In the genomic region with DNA sequence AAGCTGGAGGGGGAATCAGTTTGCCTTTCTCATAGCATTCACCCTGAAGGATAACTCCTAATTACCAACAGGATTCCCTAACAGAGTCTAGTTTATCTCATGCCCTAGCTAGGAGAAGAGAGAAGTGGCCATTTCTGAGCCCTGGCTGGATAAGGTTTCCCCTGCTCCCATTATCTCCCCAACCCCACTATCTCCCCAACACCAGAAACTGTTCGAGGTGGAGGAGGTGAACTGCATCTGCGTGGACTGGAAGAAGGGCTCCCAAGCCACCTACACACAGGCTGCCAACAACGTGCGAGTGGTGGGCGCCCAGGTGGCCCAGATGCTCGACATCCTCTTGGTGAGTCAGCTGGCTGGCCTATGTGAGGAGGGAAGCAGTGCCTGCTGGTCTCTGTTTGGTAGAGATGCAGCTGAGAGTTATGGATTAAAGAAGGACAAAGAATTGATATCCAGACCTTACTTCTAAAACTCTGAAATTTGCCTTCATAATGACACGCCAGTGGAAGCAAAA, we compare ENCODE assay signal across 9 cellular contexts. TPM values are rescaled to one million over a fixed set of nuclear protein-coding genes. Genes with fewer than 3 reads are reported as not detected.
"Had no signal": no experiment of that assay in that cellular context is flagged by ENCODE, and none has a peak within 500 bp of the region (broad histone marks: within the 10 kb centered on the region; RNA-seq: fewer than 3 reads in every experiment).

No MANE protein-coding gene starts in this region.

- ATAC-seq: GM12878 had no signal

- FAIRE-seq: G401.6, GM12878, GM12891, GM12892, GM18507, GM19239 had no signal

- DNase-seq: GDM1, GF-D8 had no signal

- H3K4me3 ChIP-seq: GM12878 had no signal

RNA-seq across cellular contexts. Expression of a gene that starts 3.8 kb away (rescaled TPM):
- total RNA-seq: G401 had no signal
- polyA plus RNA-seq: GM12878 had no signal

RNA-seq across cellular contexts. Expression of a gene that starts 26.2 kb away (rescaled TPM):
- total RNA-seq: G401 had no signal
- polyA plus RNA-seq: GM12878 had no signal

RNA-seq across cellular contexts. Expression of a gene that starts 48.8 kb away (rescaled TPM):
- total RNA-seq: G401 had no signal
- polyA plus RNA-seq: GM12878 had no signal
